In the genomic region with DNA sequence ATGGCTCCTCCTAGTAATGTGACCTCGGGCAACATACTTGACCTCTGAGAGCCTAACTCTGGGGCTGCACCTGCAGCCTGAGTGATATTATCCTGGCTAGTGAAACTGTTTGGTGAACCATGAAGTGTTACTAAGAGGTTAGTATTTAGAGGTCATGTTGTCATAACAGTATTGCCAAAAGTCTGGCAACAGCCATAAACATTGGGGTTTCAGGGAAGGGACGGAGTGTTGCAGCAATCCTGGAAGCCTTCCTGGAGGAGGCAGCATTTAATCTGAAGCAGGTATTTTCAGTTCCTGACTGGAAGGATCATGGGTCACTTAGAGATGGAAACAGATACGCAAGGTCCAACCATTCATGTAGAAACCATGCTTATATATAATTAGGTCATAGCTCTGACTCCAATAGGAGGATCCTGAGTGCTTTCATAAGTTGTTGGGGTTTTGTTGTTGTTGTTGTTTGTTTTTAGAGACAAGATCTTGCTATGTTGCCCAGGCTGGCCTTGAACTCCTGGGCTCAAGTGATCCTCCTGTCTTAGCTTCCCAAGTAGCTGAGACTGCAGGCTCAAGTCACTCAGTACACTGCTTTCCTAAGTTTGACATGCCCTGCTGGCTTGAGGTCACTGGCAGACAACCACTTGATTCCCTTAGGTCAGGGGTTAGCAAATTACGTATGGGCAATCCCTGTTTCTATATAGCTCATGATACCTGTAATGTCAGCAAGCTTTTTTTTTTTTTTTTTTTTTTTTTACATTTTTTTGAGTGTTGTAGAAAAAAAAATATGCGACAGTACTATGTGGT, we compare ENCODE assay signal across 2 cellular contexts.
TF ChIP-seq lines count a peak whose summit lies in the region.

No MANE protein-coding gene starts in this region.

TF ChIP-seq in SK-N-SH, 30 proteins besides CTCF, POLR2A, EP300 and RAD21 (continued from another document):
- TF ChIP-seq, protein P1, sequence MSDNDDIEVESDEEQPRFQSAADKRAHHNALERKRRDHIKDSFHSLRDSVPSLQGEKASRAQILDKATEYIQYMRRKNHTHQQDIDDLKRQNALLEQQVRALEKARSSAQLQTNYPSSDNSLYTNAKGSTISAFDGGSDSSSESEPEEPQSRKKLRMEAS (IDR thresholded peaks at IDR 0.05; ENCODE audit: low read depth) = no peak
- TF ChIP-seq SMC3 (IDR thresholded peaks at IDR 0.05; ENCODE audit: low read depth, low read length) (no peak), MEF2A (IDR thresholded peaks at IDR 0.05; ENCODE audit: borderline replicate concordance, low read depth) (no peak), GATA2 (CRISPR knock-in tag; IDR thresholded peaks at IDR 0.05) (no peak), TEAD4 (IDR thresholded peaks at IDR 0.05; ENCODE audit: borderline replicate concordance, insufficient read depth) (no peak), ELF1 (IDR thresholded peaks at IDR 0.05) (no peak), USF2 (IDR thresholded peaks at IDR 0.05; ENCODE audit: borderline replicate concordance, low read depth, low read length) (no peak), MXI1 (IDR thresholded peaks at IDR 0.05; ENCODE audit: low read depth, low read length) (no peak), TCF12 (IDR thresholded peaks at IDR 0.05) (no peak), EZH2phosphoT487 (IDR thresholded peaks at IDR 0.05; ENCODE audit: borderline replicate concordance, low read depth) (no peak), JUND (IDR thresholded peaks at IDR 0.05) (no peak), GABPA (IDR thresholded peaks at IDR 0.05; ENCODE audit: low read depth) (no peak), RFX5 (IDR thresholded peaks at IDR 0.05; ENCODE audit: low read length) (no peak), TAF1 (IDR thresholded peaks at IDR 0.05; ENCODE audit: borderline replicate concordance, low read depth, low read length) (no peak), YY1 (IDR thresholded peaks at IDR 0.05; ENCODE audit: low read depth) (no peak), FOSL2 (IDR thresholded peaks at IDR 0.05; ENCODE audit: borderline replicate concordance, low read depth) (no peak)
- TF ChIP-seq, protein P2, sequence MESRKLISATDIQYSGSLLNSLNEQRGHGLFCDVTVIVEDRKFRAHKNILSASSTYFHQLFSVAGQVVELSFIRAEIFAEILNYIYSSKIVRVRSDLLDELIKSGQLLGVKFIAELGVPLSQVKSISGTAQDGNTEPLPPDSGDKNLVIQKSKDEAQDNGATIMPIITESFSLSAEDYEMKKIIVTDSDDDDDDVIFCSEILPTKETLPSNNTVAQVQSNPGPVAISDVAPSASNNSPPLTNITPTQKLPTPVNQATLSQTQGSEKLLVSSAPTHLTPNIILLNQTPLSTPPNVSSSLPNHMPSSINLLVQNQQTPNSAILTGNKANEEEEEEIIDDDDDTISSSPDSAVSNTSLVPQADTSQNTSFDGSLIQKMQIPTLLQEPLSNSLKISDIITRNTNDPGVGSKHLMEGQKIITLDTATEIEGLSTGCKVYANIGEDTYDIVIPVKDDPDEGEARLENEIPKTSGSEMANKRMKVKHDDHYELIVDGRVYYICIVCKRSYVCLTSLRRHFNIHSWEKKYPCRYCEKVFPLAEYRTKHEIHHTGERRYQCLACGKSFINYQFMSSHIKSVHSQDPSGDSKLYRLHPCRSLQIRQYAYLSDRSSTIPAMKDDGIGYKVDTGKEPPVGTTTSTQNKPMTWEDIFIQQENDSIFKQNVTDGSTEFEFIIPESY (IDR thresholded peaks at IDR 0.05; ENCODE audit: borderline replicate concordance, low read depth) = no peak

TF ChIP-seq in SK-N-SH treated with all-trans-retinoic acid at 6 μM for 48 hours, 23 proteins besides CTCF, POLR2A, EP300 and RAD21 (continued from another document):
- TF ChIP-seq POU6F1 (CRISPR knock-in tag; IDR thresholded peaks at IDR 0.05; ENCODE audit: borderline replicate concordance, low read depth) = no peak
- TF ChIP-seq OSR1 (CRISPR knock-in tag; IDR thresholded peaks at IDR 0.05) = no peak
